In the genomic region with DNA sequence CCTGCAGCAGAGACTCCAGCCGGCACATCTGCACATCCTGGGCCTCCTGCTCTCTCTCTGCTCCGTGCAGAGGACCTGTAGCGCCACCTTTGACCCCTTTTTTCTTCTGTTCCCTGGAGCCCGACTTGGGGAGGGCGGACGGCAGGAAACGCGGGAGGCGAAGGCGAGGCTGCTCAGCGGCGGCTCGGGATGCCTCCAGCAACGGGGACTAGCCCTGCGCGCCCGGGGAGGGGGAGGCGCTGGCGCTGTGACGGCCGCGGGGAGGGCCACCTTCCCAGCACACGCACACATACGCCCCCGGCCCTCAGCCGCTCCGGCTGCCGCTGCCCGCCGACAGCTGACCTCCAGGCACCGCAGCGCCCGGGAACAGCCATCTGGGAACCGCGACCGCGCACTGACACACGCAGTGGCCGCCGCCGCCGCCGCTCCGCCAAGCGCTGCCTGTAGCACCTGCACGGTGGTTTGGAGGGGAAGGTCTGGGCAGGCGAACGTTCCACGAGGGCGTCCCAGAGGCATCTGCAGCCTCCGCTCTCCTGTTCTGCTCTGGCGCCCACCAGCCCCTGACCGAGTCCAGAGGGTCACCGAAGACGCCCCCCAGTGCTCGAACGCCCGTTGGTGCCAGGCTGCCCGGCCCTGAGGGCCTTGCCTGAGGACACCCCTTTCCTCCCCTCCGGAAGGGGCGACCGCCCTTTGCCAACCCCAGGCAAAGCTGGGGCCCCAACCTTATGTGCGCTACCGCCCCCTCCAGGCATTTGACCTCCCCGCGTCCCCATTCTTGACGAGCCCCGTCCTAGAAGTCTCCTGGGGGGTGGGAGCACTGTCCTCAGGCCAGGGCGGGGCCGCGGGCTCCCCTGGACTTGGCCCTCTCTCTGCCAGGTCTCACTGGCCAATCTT, we compare ENCODE assay signal across 15 cellular contexts. TPM values are rescaled to one million over a fixed set of nuclear protein-coding genes. Genes with fewer than 3 reads are reported as not detected.
DNase-seq lines count a peak whose midpoint lies in the region; ATAC-seq, FAIRE-seq and TF ChIP-seq lines count a peak whose summit lies in the region.
"Had no signal": no experiment of that assay in that cellular context is flagged by ENCODE, and none has a peak within 500 bp of the region (broad histone marks: within the 10 kb centered on the region; RNA-seq: fewer than 3 reads in every experiment).

No MANE protein-coding gene starts in this region.

- H3K27ac Mint-ChIP-seq in activated naive CD8-positive, alpha-beta T cell treated with anti-CD3 and anti-CD28 coated beads, Interleukin-2, amount 50 U/mL, for 24 hours = no peak overlapping the region
- H3K27ac Mint-ChIP-seq: nephron had no signal

- no peaks in the 10 kb centered on the region for H3K79me1 ChIP-seq in mesendoderm (ENCODE audit: low read length)

- no peaks in the 10 kb centered on the region for H3K4me1 Mint-ChIP-seq in activated naive CD8-positive, alpha-beta T cell treated with anti-CD3 and anti-CD28 coated beads, Interleukin-2, amount 50 U/mL, for 24 hours
- H3K4me1 Mint-ChIP-seq: nephron had no signal

- peaks cover 3% of the 10 kb centered on the region for H3K4me1 ChIP-seq in mesendoderm (ENCODE audit: control insufficient read depth, low read depth, low read length)

- ATAC-seq in activated naive CD8-positive, alpha-beta T cell treated with anti-CD3 and anti-CD28 coated beads, Interleukin-2, amount 50 U/mL, for 24 hours = peak; percentile 33
- no peak for ATAC-seq in omental fat pad (ENCODE audit: low FRiP score)
- no peak for ATAC-seq in HG03025 (IDR thresholded peaks at IDR 0.05; ENCODE audit: low FRiP score, unreplicated experiment)

- no peak overlapping the region for H3K23ac ChIP-seq in mesendoderm (ENCODE audit: low read length)

- no peaks in the 10 kb centered on the region for H3K36me3 Mint-ChIP-seq in activated naive CD8-positive, alpha-beta T cell treated with anti-CD3 and anti-CD28 coated beads, Interleukin-2, amount 50 U/mL, for 24 hours (ENCODE audit: low read depth)

- no peak for FAIRE-seq in D721Med (lab: Jason Lieb, UNC)

- no peak overlapping the region for H3K18ac ChIP-seq in mesendoderm (ENCODE audit: low read length)

- no peak overlapping the region for H2BK120ac ChIP-seq in mesendoderm (ENCODE audit: low read depth, low read length)

- no peak overlapping the region for H3K27ac ChIP-seq in mesendoderm (ENCODE audit: low read depth, low read length)

- H3K79me2 ChIP-seq in mesendoderm (ENCODE audit: control insufficient read depth, insufficient read depth, low read length) = no peaks in the 10 kb centered on the region

- no peak overlapping the region for H3K4me3 Mint-ChIP-seq in activated naive CD8-positive, alpha-beta T cell treated with anti-CD3 and anti-CD28 coated beads, Interleukin-2, amount 50 U/mL, for 24 hours
- H3K4me3 Mint-ChIP-seq: nephron had no signal

- no peak overlapping the region for H4K5ac ChIP-seq in mesendoderm (ENCODE audit: low read length)

- H3K56ac ChIP-seq in mesendoderm (ENCODE audit: low read length) = peak overlapping the region; percentile 76

- no peak overlapping the region for H2BK15ac ChIP-seq in mesendoderm (replicated peaks; ENCODE audit: low read depth)

- WGBS in mesendoderm (ENCODE audit: extremely low coverage, insufficient coverage, low lambda C conversion rate) = no CpG with 5 or more reads among the region's 71 CpGs

- no peak overlapping the region for H2BK5ac ChIP-seq in mesendoderm (ENCODE audit: low read length)

- H3K9me3 Mint-ChIP-seq in activated naive CD8-positive, alpha-beta T cell treated with anti-CD3 and anti-CD28 coated beads, Interleukin-2, amount 50 U/mL, for 24 hours = no peaks in the 10 kb centered on the region

- peak overlapping the region; percentile 26 for H3K9ac ChIP-seq in mesendoderm (ENCODE audit: low read length)

- no peak overlapping the region for H3K4ac ChIP-seq in mesendoderm (ENCODE audit: low read depth, low read length)

- no peaks in the 10 kb centered on the region for H3K27me3 ChIP-seq in mesendoderm (ENCODE audit: insufficient read depth, low read length, poor library complexity)

- H3K4me3 ChIP-seq in mesendoderm (ENCODE audit: low read length) = no peak overlapping the region

- no peak overlapping the region for H4K8ac ChIP-seq in mesendoderm (ENCODE audit: low read depth, low read length)

- H3K36me3 ChIP-seq in mesendoderm (ENCODE audit: control insufficient read depth, insufficient read depth, low read length) = no peaks in the 10 kb centered on the region

- TF ChIP-seq CTCF in omental fat pad (IDR thresholded peaks at IDR 0.05) = no peak
- no peak for TF ChIP-seq CTCF in D721Med (IDR thresholded peaks at IDR 0.05; ENCODE audit: insufficient read depth, missing control alignments)

- peaks cover 31% of the 10 kb centered on the region for H3K27me3 Mint-ChIP-seq in activated naive CD8-positive, alpha-beta T cell treated with anti-CD3 and anti-CD28 coated beads, Interleukin-2, amount 50 U/mL, for 24 hours

- H3K4me2 ChIP-seq in mesendoderm (ENCODE audit: low read length) = peak overlapping the region; percentile 37

- DNase-seq in DMS53 (lab: John Stamatoyannopoulos, UW) (peak; percentile 45), DMS53 treated with DMSO at 0.1 percent for 48 hours (lab: John Stamatoyannopoulos, UW; ENCODE audit: unreplicated experiment) (no peak), ELF-1 (ENCODE audit: low read depth, low spot score) (peak; percentile 42), mesendoderm (peak; percentile 57), omental fat pad (ENCODE audit: low spot score) (no peak), D721Med (ENCODE audit: insufficient read length, low spot score) (no peak)
- no peak for DNase-seq in activated naive CD8-positive, alpha-beta T cell treated with anti-CD3 and anti-CD28 coated beads, Interleukin-2, amount 50 U/mL, for 24 hours
- DNase-seq: DMS153; erythroblast; stimulated activated naive CD4-positive, alpha-beta T cell had no signal

- H2AK5ac ChIP-seq in mesendoderm (ENCODE audit: low read length) = no peak overlapping the region

RNA-seq across cellular contexts. Expression of gene C22orf42, which starts 16.9 kb away (rescaled TPM):
- 0.62 TPM for polyA plus RNA-seq in mesendoderm (2013, experiment 1 of 2)
- polyA plus RNA-seq in mesendoderm (2013, experiment 2 of 2) = 0.67 TPM
- not detected for total RNA-seq in omental fat pad
- total RNA-seq: A172; kidney epithelial cell; T-helper 1 cell treated with Interleukin-12 subunit alpha and Interleukin-12 subunit beta and Interleukin-4 antibody, amounts not matched to agents 30 ng/mL and 1 ng/mL, for 36 hours had no signal

RNA-seq across cellular contexts. Expression of gene RFPL2, which starts 28.9 kb away (rescaled TPM):
- 1.8 TPM for polyA plus RNA-seq in mesendoderm (2013, experiment 1 of 2)
- 1.8 TPM for polyA plus RNA-seq in mesendoderm (2013, experiment 2 of 2)
- under 1 TPM in 1 of 4 donors, not detected in 3; 0.36 TPM for total RNA-seq in omental fat pad
- total RNA-seq: A172, kidney epithelial cell had no signal

Comparison
In these comparisons a context has a peak if more than half of its experiments do, and no peak if none do; other contexts are left out.
1. DNase-seq: peak in DMS53 (single experiment), ELF-1 (single experiment) and mesendoderm (single experiment); none in DMS53 treated with DMSO at 0.1 percent for 48 hours (single experiment), activated naive CD8-positive, alpha-beta T cell treated with anti-CD3 and anti-CD28 coated beads, Interleukin-2, amount 50 U/mL, for 24 hours (single experiment), omental fat pad (single experiment) and D721Med (single experiment).